In the genomic region with DNA sequence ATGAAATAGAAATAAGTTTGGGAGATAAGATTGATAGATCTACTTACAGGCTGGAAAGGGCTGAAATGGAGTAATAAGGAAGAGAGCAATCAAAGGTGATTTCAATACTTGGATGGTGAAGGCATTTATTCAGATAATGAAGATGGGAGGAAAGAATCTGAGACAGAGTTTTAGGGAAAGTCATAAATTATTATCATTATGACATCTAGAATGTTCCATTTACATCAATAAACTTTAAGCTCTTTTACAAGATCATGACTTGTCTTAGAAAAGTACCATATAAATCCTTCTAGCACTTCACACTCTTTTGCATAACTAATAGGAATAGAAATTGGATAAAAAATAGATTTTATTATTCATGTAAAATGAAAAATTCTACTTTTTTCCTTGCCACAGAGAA, we compare ENCODE assay signal across 17 cellular contexts. TPM values are rescaled to one million over a fixed set of nuclear protein-coding genes. Genes with fewer than 3 reads are reported as not detected.
DNase-seq lines count a peak whose midpoint lies in the region; ATAC-seq, FAIRE-seq and TF ChIP-seq lines count a peak whose summit lies in the region.
"Had no signal": no experiment of that assay in that cellular context is flagged by ENCODE, and none has a peak within 500 bp of the region (broad histone marks: within the 10 kb centered on the region; RNA-seq: fewer than 3 reads in every experiment).

No MANE protein-coding gene starts in this region.

- peaks cover 53% of the 10 kb centered on the region for H3K79me2 ChIP-seq in HepG2 (ENCODE audit: insufficient read depth, low read length)

- H3K36me3 Mint-ChIP-seq in T-cell = no peaks in the 10 kb centered on the region
- H3K36me3 Mint-ChIP-seq: CD8-positive, alpha-beta T cell had no signal

- in situ Hi-C loops in HepG2 (cut with HindIII; ENCODE audit: extremely low pct_ligation_motif_present, low pct_unique_long_range_greater_than_20kb) = no loop called here

- H3K27ac ChIP-seq in HepG2 (ENCODE audit: extremely low read length, insufficient read depth, low read length) = peak overlapping the region; percentile 56
- no peak overlapping the region for H3K27ac ChIP-seq in right lobe of liver
- no peak overlapping the region for H3K27ac ChIP-seq in right atrium auricular region
- H3K27ac ChIP-seq: BLaER1, GM23248 had no signal

- peaks cover 6 to 21% (median 14%) of the 10 kb centered on the region in 3 donors for H3K4me1 Mint-ChIP-seq in T-cell

- H3K36me3 ChIP-seq in HepG2 (replicated peaks in 1 of 2; ENCODE audit: control insufficient read depth in 1 of 2, insufficient read depth in 2 of 2, low read length in 2 of 2) (no peaks in the 10 kb centered on the region; a peak in 1 of 5 replicates), right lobe of liver (no peaks in the 10 kb centered on the region), right atrium auricular region (no peaks in the 10 kb centered on the region)
- H3K36me3 ChIP-seq: BLaER1 had no signal

- no peak for ATAC-seq in HepG2
- ATAC-seq in right lobe of liver = no peak
- ATAC-seq in T-cell (replicated peaks in 1 of 4) = no peak
- ATAC-seq: CD8-positive, alpha-beta T cell; HCT116 had no signal

- H3K27me3 Mint-ChIP-seq in T-cell = peaks cover 13 to 28% of the 10 kb centered on the region in 2 donors

- no peak overlapping the region for H3K27ac Mint-ChIP-seq in T-cell
- H3K27ac Mint-ChIP-seq: CD8-positive, alpha-beta T cell had no signal

- no peak overlapping the region for H2AFZ ChIP-seq in HepG2 (ENCODE audit: low read length)

- no peak for TF ChIP-seq EP300 in HepG2 (IDR thresholded peaks at IDR 0.05; ENCODE audit: low read depth in 2 of 2, low read length in 2 of 2)
- no peak for TF ChIP-seq EP300 in HepG2 (CRISPR knock-in tag; IDR thresholded peaks at IDR 0.05; ENCODE audit: borderline replicate concordance)

- H3K9me3 Mint-ChIP-seq in T-cell = no peaks in the 10 kb centered on the region
- H3K9me3 Mint-ChIP-seq: CD8-positive, alpha-beta T cell had no signal

- DNase-seq in HepG2 (ENCODE audit: low spot score) (no peak), right lobe of liver (no peak), T-cell (no peak), nucleus accumbens (lab: John Stamatoyannopoulos, UW) (no peak), glomerular visceral epithelial cell (ENCODE audit: extremely low spot score) (no peak), right atrium auricular region (ENCODE audit: low spot score) (no peak)
- DNase-seq: CD8-positive, alpha-beta T cell; SHP77 treated with DMSO at 0.1 percent for 48 hours had no signal

- H3K9ac ChIP-seq in HepG2 (ENCODE audit: insufficient read depth, low read depth, low read length) = 0 out of 2 replicates have a peak overlapping the region, but pooled peaks have one; percentile 43
- H3K9ac ChIP-seq: BLaER1, GM23248, SK-N-SH had no signal

- H3K4me3 ChIP-seq in HepG2 (replicated peaks in 1 of 3; ENCODE audit: insufficient read depth in 1 of 3, low read depth in 2 of 3, low read length in 3 of 3) (peak overlapping the region; percentile 23 to 82 (median 35); a peak in 4 of 6 replicates), right lobe of liver (no peak overlapping the region), WI38 (ENCODE audit: low read depth, low read length) (peak overlapping the region; percentile 77), right atrium auricular region (no peak overlapping the region)
- H3K4me3 ChIP-seq: BLaER1, GM23248 had no signal

- no peak overlapping the region for H3K4me3 Mint-ChIP-seq in T-cell
- H3K4me3 Mint-ChIP-seq: CD8-positive, alpha-beta T cell had no signal

- no peak for TF ChIP-seq RAD21 in HepG2 (CRISPR knock-in tag; IDR thresholded peaks at IDR 0.05)

- no peaks in the 10 kb centered on the region for H3K9me3 ChIP-seq in HepG2 (ENCODE audit: low read length)
- H3K9me3 ChIP-seq in right lobe of liver = no peaks in the 10 kb centered on the region
- H3K9me3 ChIP-seq in right atrium auricular region = no peaks in the 10 kb centered on the region
- H3K9me3 ChIP-seq: BLaER1, SK-N-SH had no signal

- CTCF ChIA-PET in HepG2 (lab: Yijun Ruan, JAX; ENCODE audit: low intra/inter-chr PET ratio, low total read pairs) = no interaction called here
- CTCF ChIA-PET in T-cell (lab: Charles Lee) = no interaction called here

- no peak for TF ChIP-seq POLR2A in HepG2 (IDR thresholded peaks at IDR 0.05; ENCODE audit: insufficient read depth in 1 of 2, low read depth in 2 of 2, low read length in 2 of 2)
- TF ChIP-seq POLR2A in right lobe of liver (IDR thresholded peaks at IDR 0.05) = no peak

- intact Hi-C loops in HepG2 (cut with micrococcal nuclease; ENCODE audit: unreplicated experiment) = loop anchor here (2.0 to 5.0 kb wide), 2 partner anchors 239 to 421 kb away; partner anchors contain the start of gene TTC21B
- intact Hi-C loops in right lobe of liver (cut with DNase I) = no loop called here

- H3K4me2 ChIP-seq in HepG2 (ENCODE audit: low read depth, low read length) = peak overlapping the region; percentile 79

- TF ChIP-seq CTCF in HepG2 (CRISPR knock-in tag; IDR thresholded peaks at IDR 0.05) = no peak
- no peak for TF ChIP-seq CTCF in right lobe of liver (IDR thresholded peaks at IDR 0.05)
- TF ChIP-seq CTCF in WI38 (IDR thresholded peaks at IDR 0.05; ENCODE audit: low read depth, low read length) = no peak
- TF ChIP-seq CTCF in right atrium auricular region (IDR thresholded peaks at IDR 0.05) = no peak

- peaks cover 52% of the 10 kb centered on the region for H3K4me1 ChIP-seq in HepG2 (ENCODE audit: insufficient read depth, low read length)
- H3K4me1 ChIP-seq in right lobe of liver = peaks cover 0 to 31% (median 0%) of the 10 kb centered on the region in 4 donors
- peaks cover 0 to 17% of the 10 kb centered on the region in 2 donors for H3K4me1 ChIP-seq in right atrium auricular region

- POLR2A ChIA-PET in HepG2 (lab: Yijun Ruan, JAX) = no interaction called here
- POLR2A ChIA-PET in T-cell (lab: Charles Lee) = no interaction called here

- FAIRE-seq in HepG2 (lab: Jason Lieb, UNC) (no peak), islet of Langerhans (lab: Jason Lieb, UNC) (peak; percentile 9)
- FAIRE-seq: D721Med, GM12891, GM19239 had no signal

- no TSS peak for BruUV-seq in HepG2 (replicated peaks; lab: Mats Ljungman, UMichigan)

- H4K20me1 ChIP-seq in HepG2 (ENCODE audit: insufficient read depth, low read length) = 0 out of 2 replicates have a peak, but pooled peaks cover 3% of the 10 kb centered on the region
- H4K20me1 ChIP-seq: BLaER1 had no signal

- H3K27me3 ChIP-seq in HepG2 (ENCODE audit: control insufficient read depth in 1 of 2, insufficient read depth in 2 of 2, low read length in 2 of 2) = no peaks in the 10 kb centered on the region; a peak in 1 of 5 replicates
- no peaks in the 10 kb centered on the region for H3K27me3 ChIP-seq in right lobe of liver
- H3K27me3 ChIP-seq in right atrium auricular region = no peaks in the 10 kb centered on the region
- H3K27me3 ChIP-seq: BLaER1 had no signal

TF ChIP-seq in HepG2, 621 proteins besides CTCF, POLR2A, EP300 and RAD21 (continues in another document):
- TF ChIP-seq E2F5 (CRISPR knock-in tag; conservative IDR thresholded peaks at IDR 0.05) = no peak
- TF ChIP-seq HOXA9 (CRISPR knock-in tag; IDR thresholded peaks at IDR 0.05; ENCODE audit: borderline replicate concordance) = no peak
- TF ChIP-seq ZZZ3 (CRISPR knock-in tag; IDR thresholded peaks at IDR 0.05; ENCODE audit: borderline replicate concordance) = no peak
- TF ChIP-seq, protein P1, sequence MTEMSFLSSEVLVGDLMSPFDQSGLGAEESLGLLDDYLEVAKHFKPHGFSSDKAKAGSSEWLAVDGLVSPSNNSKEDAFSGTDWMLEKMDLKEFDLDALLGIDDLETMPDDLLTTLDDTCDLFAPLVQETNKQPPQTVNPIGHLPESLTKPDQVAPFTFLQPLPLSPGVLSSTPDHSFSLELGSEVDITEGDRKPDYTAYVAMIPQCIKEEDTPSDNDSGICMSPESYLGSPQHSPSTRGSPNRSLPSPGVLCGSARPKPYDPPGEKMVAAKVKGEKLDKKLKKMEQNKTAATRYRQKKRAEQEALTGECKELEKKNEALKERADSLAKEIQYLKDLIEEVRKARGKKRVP (CRISPR knock-in tag; IDR thresholded peaks at IDR 0.05) = no peak

RNA-seq across cellular contexts. Expression of gene SCN9A, which starts 2.2 kb away (rescaled TPM):
- total RNA-seq in HepG2 (2016; rRNA removed; fragmentation: Illumina TruSeq; extraction: Trizol) = 11.8 and 15.3 TPM in 2 replicates
- 4.6 and 5.4 TPM in 2 replicates for total RNA-seq in HepG2 (2016; cell fraction: cytosol; rRNA removed; fragmentation: Illumina TruSeq; extraction: Trizol; ENCODE audit: low read depth)
- 10.9 and 14.0 TPM in 2 replicates for total RNA-seq in HepG2 (2016; cell fraction: insoluble cytoplasmic fraction; rRNA removed; fragmentation: Illumina TruSeq; extraction: Trizol)
- total RNA-seq in HepG2 (2016; cell fraction: membrane; rRNA removed; fragmentation: Illumina TruSeq; extraction: Trizol) = 4.7 and 5.8 TPM in 2 replicates
- 45.1 and 45.3 TPM in 2 replicates for total RNA-seq in HepG2 (2016; cell fraction: nucleus; rRNA removed; fragmentation: Illumina TruSeq; extraction: Trizol)
- 21.3 and 24.3 TPM in 2 replicates for polyA plus RNA-seq in HepG2 (2011; rRNA removed)
- polyA plus RNA-seq in HepG2 (2011; cell fraction: cytosol; rRNA removed) = 10.3 and 17.9 TPM in 2 replicates
- 29.3 and 38.2 TPM in 2 replicates for polyA plus RNA-seq in HepG2 (2011; cell fraction: nucleus; rRNA removed)
- 25.3 and 36.3 TPM in 2 replicates for polyA plus RNA-seq in HepG2 (2012)
- 0.32 and 0.35 TPM in 2 replicates for polyA plus RNA-seq in HepG2 (2016; cell fraction: cytosol; fragmentation: Illumina TruSeq; extraction: Trizol; ENCODE audit: low read depth)
- 4.4 and 4.8 TPM in 2 replicates for polyA plus RNA-seq in HepG2 (2016; cell fraction: insoluble cytoplasmic fraction; fragmentation: Illumina TruSeq; extraction: Trizol; ENCODE audit: low read depth)
- 1.00 and 1.2 TPM in 2 replicates for polyA plus RNA-seq in HepG2 (2016; cell fraction: membrane; fragmentation: Illumina TruSeq; extraction: Trizol; ENCODE audit: low read depth)
- 22.4 and 24.9 TPM in 2 replicates for polyA plus RNA-seq in HepG2 (2016; cell fraction: nucleus; fragmentation: Illumina TruSeq; extraction: Trizol; ENCODE audit: insufficient read depth, low read depth)
- 0.19 and 185 TPM in 2 replicates for polyA minus RNA-seq in HepG2 (2011; rRNA and poly(A)+ RNA removed; ENCODE audit: low replicate concordance)
- 35.5 and 50.2 TPM in 2 replicates for polyA minus RNA-seq in HepG2 (2011; cell fraction: cytosol; rRNA and poly(A)+ RNA removed)
- polyA minus RNA-seq in HepG2 (2011; cell fraction: nucleus; rRNA and poly(A)+ RNA removed) = 398 and 438 TPM in 2 replicates
- total RNA-seq in right lobe of liver = 10 to 100 TPM in 1 of 6 experiments, 1 to 10 TPM in 5; 2.1 to 10.2 (median 5.1) TPM
- total RNA-seq in T-cell = under 1 TPM; 0.03 to 0.75 (median 0.06) TPM
- total RNA-seq in right atrium auricular region = 1 to 10 TPM in 1 of 2 donors, under 1 TPM in 1; 0.51 to 1.1 TPM
- total RNA-seq: CD8-positive, alpha-beta T cell had no signal

Comparison
In these comparisons a context has a peak if more than half of its experiments do, and no peak if none do; other contexts are left out.
1. H3K4me3 ChIP-seq: peak in HepG2 (3 of 3) and WI38 (single experiment); none in right lobe of liver (0 of 3) and right atrium auricular region (0 of 2).